8 cellular contexts compared by ENCODE assay signal in genomic region chr7:2709553-2710165, GRCh38. TPM values are rescaled to one million over a fixed set of nuclear protein-coding genes. Genes with fewer than 3 reads are reported as not detected.
DNase-seq lines count a peak whose midpoint lies in the region; ATAC-seq and TF ChIP-seq lines count a peak whose summit lies in the region.

No MANE protein-coding gene starts in this region.

- CTCF ChIA-PET in activated naive CD4-positive, alpha-beta T cell treated with anti-CD3 and anti-CD28 coated beads for 36 hours (lab: Charles Lee): interaction anchor here (0.6 to 4.3 kb wide), 44 partner anchors 8 to 329 kb away, joined by 3 to 54 read pairs (median 3); no protein-coding TSS in a partner anchor

- peaks cover 2% of the 10 kb centered on the region for H3K9me3 Mint-ChIP-seq in activated naive CD4-positive, alpha-beta T cell treated with anti-CD3 and anti-CD28 coated beads for 36 hours

- intact Hi-C loops in activated naive CD4-positive, alpha-beta T cell treated with anti-CD3 and anti-CD28 coated beads for 36 hours (cut with micrococcal nuclease): loop anchor here (1.0 kb wide), 2 partner anchors 38 to 258 kb away; no protein-coding TSS in a partner anchor
- intact Hi-C loops in heart left ventricle (cut with DNase I): no loop called here

- H3K36me3 ChIP-seq in heart left ventricle: peaks cover 0 to 6% (median 0%) of the 10 kb centered on the region in 9 donors
- no peaks in the 10 kb centered on the region for H3K36me3 ChIP-seq in rectal smooth muscle tissue (ENCODE audit: control insufficient read depth, insufficient read depth, low read length)

- ATAC-seq in GM19324 (IDR thresholded peaks at IDR 0.05; ENCODE audit: low FRiP score, unreplicated experiment) (peak; percentile 89), HG03354 (IDR thresholded peaks at IDR 0.05; ENCODE audit: poor library complexity, severe bottlenecking, unreplicated experiment) (peak; percentile 83), heart left ventricle (peak in 3 of 4 donors; percentile 51 to 69 (median 60))

- H3K9ac ChIP-seq in rectal smooth muscle tissue (ENCODE audit: low read length): no peak overlapping the region

- H3K4me1 ChIP-seq in heart left ventricle (peaks cover 0 to 34% (median 16%) of the 10 kb centered on the region in 12 donors), rectal smooth muscle tissue (ENCODE audit: control insufficient read depth, insufficient read depth, low read length) (no peaks in the 10 kb centered on the region)

- DNase-seq in RPMI8226 (peak; percentile 89), heart left ventricle (peak in 3 of 5 donors; percentile 67 to 85 (median 71)), SK-N-DZ (ENCODE audit: low spot score) (no peak)
- DNase-seq in activated naive CD4-positive, alpha-beta T cell treated with anti-CD3 and anti-CD28 coated beads for 36 hours: peak; percentile 84

- peak overlapping the region; percentile 57 for H3K4me3 Mint-ChIP-seq in activated naive CD4-positive, alpha-beta T cell treated with anti-CD3 and anti-CD28 coated beads for 36 hours

- peak overlapping the region in 3 of 12 donors; percentile 26 to 31 (median 27) for H3K4me3 ChIP-seq in heart left ventricle
- H3K4me3 ChIP-seq in rectal smooth muscle tissue (ENCODE audit: low read length): peak overlapping the region; percentile 20

- H3K27me3 Mint-ChIP-seq in activated naive CD4-positive, alpha-beta T cell treated with anti-CD3 and anti-CD28 coated beads for 36 hours (ENCODE audit: low read depth): peaks cover under 1% of the 10 kb centered on the region

- no peaks in the 10 kb centered on the region for H3K27me3 ChIP-seq in heart left ventricle
- no peaks in the 10 kb centered on the region for H3K27me3 ChIP-seq in rectal smooth muscle tissue (ENCODE audit: control insufficient read depth, insufficient read depth, low read length)

- peak; percentile 88 for TF ChIP-seq CTCF in C4-2B (conservative IDR thresholded peaks at IDR 0.05)
- TF ChIP-seq CTCF in heart left ventricle (IDR thresholded peaks at IDR 0.05): peak; percentile 69 to 86 (median 78)

- no peaks in the 10 kb centered on the region for H3K36me3 Mint-ChIP-seq in activated naive CD4-positive, alpha-beta T cell treated with anti-CD3 and anti-CD28 coated beads for 36 hours (ENCODE audit: low read depth)

- 33 to 57% (median 38%) methylated on average over 7 to 33 of the region's 33 CpGs for WGBS in heart left ventricle, 4 donors

- peaks cover 0 to 3% (median 0%) of the 10 kb centered on the region in 12 donors for H3K9me3 ChIP-seq in heart left ventricle

- peak overlapping the region; percentile 63 for H3K27ac Mint-ChIP-seq in activated naive CD4-positive, alpha-beta T cell treated with anti-CD3 and anti-CD28 coated beads for 36 hours

- no peak overlapping the region for H3K27ac ChIP-seq in C4-2B
- no peak overlapping the region for H3K27ac ChIP-seq in heart left ventricle
- no peak overlapping the region for H3K27ac ChIP-seq in rectal smooth muscle tissue (ENCODE audit: low read depth, low read length)

- TF ChIP-seq POLR2A in heart left ventricle (IDR thresholded peaks at IDR 0.05): no peak

- peaks cover 25% of the 10 kb centered on the region for H3K4me1 Mint-ChIP-seq in activated naive CD4-positive, alpha-beta T cell treated with anti-CD3 and anti-CD28 coated beads for 36 hours (ENCODE audit: low read depth)

RNA-seq across cellular contexts. Expression of gene AMZ1, which starts 21.7 kb away (rescaled TPM):
- total RNA-seq in activated naive CD4-positive, alpha-beta T cell treated with anti-CD3 and anti-CD28 coated beads for 36 hours: under 1 TPM; 0.36 to 0.47 TPM
- total RNA-seq in heart left ventricle: under 1 TPM in 3 of 9 donors, not detected in 6; 0.05 to 0.48 (median 0.10) TPM
- under 1 TPM; 0.01 to 0.04 TPM for polyA plus RNA-seq in heart left ventricle
- polyA plus RNA-seq in SK-N-DZ (2014; cell fraction: cytosol; rRNA removed): 0.05 and 0.06 TPM in 2 replicates
- 0.29 TPM in 1 of 2 replicates, not detected in the other for polyA plus RNA-seq in SK-N-DZ (2014; cell fraction: nucleus; rRNA removed)
